8 cellular contexts compared by ENCODE assay signal in genomic region chr10:17616403-17617030, GRCh38. TPM values are rescaled to one million over a fixed set of nuclear protein-coding genes. Genes with fewer than 3 reads are reported as not detected.
DNase-seq lines count a peak whose midpoint lies in the region; ATAC-seq and TF ChIP-seq lines count a peak whose summit lies in the region.

No MANE protein-coding gene starts in this region.

- H2AFZ ChIP-seq in PC-9, result peak overlapping the region; percentile 97

- H3K4me3 ChIP-seq in AG04449 (ENCODE audit: low read depth, low read length), result peak overlapping the region; percentile 74
- H3K4me3 ChIP-seq in PC-9, result peak overlapping the region; percentile 77; the same call in 1 of the 2 replicates
- H3K4me3 ChIP-seq in neutrophil (ENCODE audit: low read depth in 1 of 2, low read length in 1 of 2), result peak overlapping the region; percentile 67 to 79
- H3K4me3 ChIP-seq in uterus, result peak overlapping the region; percentile 55 to 71

- H3K27me3 ChIP-seq in PC-9 (ENCODE audit: insufficient read depth, low read depth) (no peaks in the 10 kb centered on the region), neutrophil (peaks cover 39% of the 10 kb centered on the region), uterus (no peaks in the 10 kb centered on the region)

- H3K4me2 ChIP-seq in PC-9, result peak overlapping the region; percentile 88

- H3K4me1 ChIP-seq in PC-9 (replicated peaks; ENCODE audit: insufficient read depth) (no peaks in the 10 kb centered on the region), neutrophil (ENCODE audit: control insufficient read depth in 1 of 2, insufficient read depth in 1 of 2, low read depth in 1 of 2, low read length in 1 of 2) (peaks cover 6 to 10% of the 10 kb centered on the region in 2 experiments), uterus (no peaks in the 10 kb centered on the region)

- no peak for DNase-seq in AG04449 (ENCODE audit: low read depth, low spot score)
- peak; percentile 42 to 71 for DNase-seq in PC-9
- peak; percentile 26 for DNase-seq in activated naive CD4-positive, alpha-beta T cell treated with anti-CD3 and anti-CD28 coated beads, Interleukin-2, amount 50 U/mL, for 16 hours
- peak; percentile 40 for DNase-seq in globus pallidus (ENCODE audit: low spot score)
- peak; percentile 48 to 56 for DNase-seq in uterus

- ATAC-seq in GM18858 (IDR thresholded peaks at IDR 0.05; ENCODE audit: unreplicated experiment) (peak; percentile 18), HG03039 (IDR thresholded peaks at IDR 0.05; ENCODE audit: unreplicated experiment) (peak; percentile 29)

- H3K9me2 ChIP-seq in PC-9 (ENCODE audit: insufficient read depth), result no peaks in the 10 kb centered on the region

- H3K79me2 ChIP-seq in PC-9 (ENCODE audit: low read depth), result 0 out of 2 replicates have a peak, but pooled peaks cover 5% of the 10 kb centered on the region

- H3K9me3 ChIP-seq in PC-9 (ENCODE audit: insufficient read depth, low read depth) (no peaks in the 10 kb centered on the region), neutrophil (no peaks in the 10 kb centered on the region), uterus (no peaks in the 10 kb centered on the region)

- BruUV-seq in PC-9 (replicated peaks; lab: Mats Ljungman, UMichigan), result no TSS peak

- CTCF ChIA-PET in AG04449 (lab: Yijun Ruan, JAX), result interaction anchor here (0.6 to 2.4 kb wide), 11 partner anchors 10 to 488 kb away, joined by 3 to 13 read pairs (median 5); no protein-coding TSS in a partner anchor
- CTCF ChIA-PET in PC-9 (lab: Charles Lee), result interaction anchor here (0.6 to 0.9 kb wide), 4 partner anchors 60 to 234 kb away, joined by 3 to 9 read pairs (median 6); no protein-coding TSS in a partner anchor

- no peak for TF ChIP-seq POLR2A in uterus (IDR thresholded peaks at IDR 0.05)

- intact Hi-C loops in PC-9 (cut with micrococcal nuclease; ENCODE audit: unreplicated experiment), result loop anchor here (1.0 to 5.0 kb wide), 2 partner anchors 27 to 121 kb away; no protein-coding TSS in a partner anchor
- intact Hi-C loops in uterus (cut with DNase I; ENCODE audit: low total_unique reads), result no loop called here

- POLR2A ChIA-PET in AG04449 (lab: Yijun Ruan, JAX), result interaction anchor here (0.8 to 3.0 kb wide), 4 partner anchors 11 to 74 kb away, joined by 3 to 30 read pairs (median 4); partner anchors contain the start of gene STAM
- POLR2A ChIA-PET in PC-9 (lab: Charles Lee; ENCODE audit: unreplicated experiment), result interaction anchor here (0.6 to 0.7 kb wide), 2 partner anchors 171 to 799 kb away, joined by 4 to 5 read pairs; no protein-coding TSS in a partner anchor

- H3K36me3 ChIP-seq in PC-9 (ENCODE audit: low read depth) (no peaks in the 10 kb centered on the region), neutrophil (no peaks in the 10 kb centered on the region), uterus (no peaks in the 10 kb centered on the region)

- TF ChIP-seq CTCF in AG04449 (IDR thresholded peaks at IDR 0.05; ENCODE audit: insufficient read depth, low read length, missing control alignments), result no peak
- TF ChIP-seq CTCF in PC-9 (conservative IDR thresholded peaks at IDR 0.05), result no peak
- no peak for TF ChIP-seq CTCF in neutrophil (IDR thresholded peaks at IDR 0.05)
- TF ChIP-seq CTCF in uterus (IDR thresholded peaks at IDR 0.05), result no peak

- H3F3A ChIP-seq in PC-9 (ENCODE audit: insufficient read depth, low read depth), result no peaks in the 10 kb centered on the region; the same call in 1 of the 2 replicates

- H4K20me1 ChIP-seq in PC-9 (ENCODE audit: insufficient read depth), result no peaks in the 10 kb centered on the region

- peak overlapping the region; percentile 65 for H3K27ac ChIP-seq in PC-9
- H3K27ac ChIP-seq in neutrophil, result no peak overlapping the region
- H3K27ac ChIP-seq in uterus, result peak overlapping the region; percentile 79 to 82

RNA-seq across cellular contexts. Expression of gene HACD1, which starts 0.7 kb away (rescaled TPM):
- 29.6 and 36.3 TPM in 2 replicates for total RNA-seq in PC-9 (2021)
- total RNA-seq in uterus, result 10 to 100 TPM in 3 of 4 donors, 1 to 10 TPM in 1; 2.6 to 48.9 (median 18.4) TPM

RNA-seq across cellular contexts. Expression of gene STAM, which starts 27.4 kb away (rescaled TPM):
- total RNA-seq in PC-9 (2021), result 37.0 and 38.8 TPM in 2 replicates
- 10 to 100 TPM in 3 of 4 donors, 1 to 10 TPM in 1; 3.6 to 31.5 (median 19.9) TPM for total RNA-seq in uterus
